ENCODE assay signal across 8 cellular contexts in the genomic region with DNA sequence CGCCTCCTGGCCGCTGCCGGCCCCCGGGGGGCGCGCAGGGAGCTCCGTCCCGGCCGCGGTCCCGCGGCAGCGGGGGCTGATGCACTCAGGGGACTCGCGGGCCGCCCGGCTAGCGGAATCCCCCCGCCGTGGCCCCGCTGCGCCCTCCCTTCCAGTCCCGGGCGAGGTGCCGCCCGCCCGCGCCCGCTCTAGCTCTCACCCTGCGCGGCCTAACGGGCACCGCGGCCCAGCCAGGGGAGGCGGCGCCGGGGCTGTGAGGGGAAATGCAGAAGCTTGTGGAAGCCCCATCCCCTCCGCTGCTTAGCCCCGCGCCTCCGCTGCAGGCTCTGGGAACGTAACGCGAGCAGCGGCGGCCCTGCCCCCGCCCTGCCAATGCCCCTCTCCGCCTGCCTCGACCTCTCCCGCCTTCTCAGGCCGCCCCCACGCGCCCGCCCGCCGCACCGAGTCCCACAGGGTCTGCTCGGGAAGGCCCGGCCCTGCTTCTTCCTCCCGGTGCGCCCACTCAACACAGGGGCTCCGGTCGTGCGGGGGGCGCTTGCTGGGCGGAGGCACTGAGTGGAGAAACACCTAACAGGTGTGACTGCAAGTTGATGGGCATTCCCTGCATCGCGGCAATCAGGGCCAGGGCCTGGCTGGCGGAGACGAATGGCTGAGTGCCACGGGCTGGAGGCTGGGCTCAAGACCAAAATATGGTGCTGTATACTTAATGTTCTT. TPM values are rescaled to one million over a fixed set of nuclear protein-coding genes. Genes with fewer than 3 reads are reported as not detected.
DNase-seq lines count a peak whose midpoint lies in the region; ATAC-seq, FAIRE-seq and TF ChIP-seq lines count a peak whose summit lies in the region.

No MANE protein-coding gene starts in this region.

- TF ChIP-seq CTCF in A549 (IDR thresholded peaks at IDR 0.05): no peak

- peak overlapping the region in 1 of 2 experiments; percentile 16; a peak in 1 of 6 replicates for H3K27ac ChIP-seq in A549

- no peak for TF ChIP-seq EP300 in A549 (IDR thresholded peaks at IDR 0.05)

- peaks cover 9% of the 10 kb centered on the region for H3K4me1 Mint-ChIP-seq in activated T-cell treated with anti-CD3 and anti-CD28 coated beads, Interleukin-2, amount 50 U/mL, for 72 hours (ENCODE audit: low read depth)

- TF ChIP-seq POLR2A in A549 (IDR thresholded peaks at IDR 0.05; ENCODE audit: low read length) (no peak), H54 (IDR thresholded peaks at IDR 0.05; ENCODE audit: low read depth, low read length) (no peak)

- peak overlapping the region; percentile 53 to 66 for H3K4me3 Mint-ChIP-seq in activated T-cell treated with anti-CD3 and anti-CD28 coated beads, Interleukin-2, amount 50 U/mL, for 72 hours

- POLR2A ChIA-PET in A549 (lab: Yijun Ruan, JAX): no interaction called here

- no peak overlapping the region for H3K27ac Mint-ChIP-seq in activated T-cell treated with anti-CD3 and anti-CD28 coated beads, Interleukin-2, amount 50 U/mL, for 72 hours

- H3K9me3 ChIP-seq in A549: no peaks in the 10 kb centered on the region

- peaks cover 8% of the 10 kb centered on the region; the same call in 1 of the 3 replicates for H3K4me1 ChIP-seq in A549

- CTCF ChIA-PET in A549 (lab: Yijun Ruan, JAX): no interaction called here

- H3K27me3 Mint-ChIP-seq in activated T-cell treated with anti-CD3 and anti-CD28 coated beads, Interleukin-2, amount 50 U/mL, for 72 hours (ENCODE audit: low read depth): peaks cover 61% of the 10 kb centered on the region

- H3K4me2 ChIP-seq in A549: peak overlapping the region; percentile 90

- WGBS in A549 (ENCODE audit: missing lambda C conversion rate): 16% methylated on average over 24 of the region's 71 CpGs

- no peak for DNase-seq in A549 (ENCODE audit: low read depth in 1 of 2, low spot score in 1 of 2)
- peak; percentile 1 to 3 for DNase-seq in activated T-cell treated with anti-CD3 and anti-CD28 coated beads, Interleukin-2, amount 50 U/mL, for 72 hours
- DNase-seq in hepatic stellate cell (ENCODE audit: low spot score): peak; percentile 5
- peak; percentile 56 for DNase-seq in sciatic nerve (ENCODE audit: low spot score)
- no peak for DNase-seq in H54 (ENCODE audit: insufficient read length, low spot score)
- no peak for DNase-seq in NCI-H2196 (lab: John Stamatoyannopoulos, UW; ENCODE audit: unreplicated experiment)

- H3K4me3 ChIP-seq in A549: peak overlapping the region; percentile 44

- intact Hi-C loops in sciatic nerve (cut with DNase I): no loop called here

- TF ChIP-seq RAD21 in A549 (conservative IDR thresholded peaks at IDR 0.05 in 1 of 2, IDR thresholded peaks at IDR 0.05 in 1 of 2): no peak

- FAIRE-seq in A549 (lab: Jason Lieb, UNC) (no peak), H54 (lab: Jason Lieb, UNC) (no peak)

- ATAC-seq in A549: peak; percentile 62 to 65
- peak; percentile 39 for ATAC-seq in GM21423 (IDR thresholded peaks at IDR 0.05; ENCODE audit: unreplicated experiment)
- peak; percentile 32 to 40 for ATAC-seq in activated T-cell treated with anti-CD3 and anti-CD28 coated beads, Interleukin-2, amount 50 U/mL, for 72 hours (replicated peaks in 1 of 2)
- peak; percentile 44 for ATAC-seq in sciatic nerve
- ATAC-seq in HG03571 (IDR thresholded peaks at IDR 0.05; ENCODE audit: unreplicated experiment): no peak

- H3K36me3 Mint-ChIP-seq in activated T-cell treated with anti-CD3 and anti-CD28 coated beads, Interleukin-2, amount 50 U/mL, for 72 hours (ENCODE audit: insufficient read depth in 2 of 2): no peaks in the 10 kb centered on the region

- H3K9me3 Mint-ChIP-seq in activated T-cell treated with anti-CD3 and anti-CD28 coated beads, Interleukin-2, amount 50 U/mL, for 72 hours: no peaks in the 10 kb centered on the region

TF ChIP-seq in A549, 52 proteins besides CTCF, POLR2A, EP300 and RAD21:
- TF ChIP-seq ESRRA (IDR thresholded peaks at IDR 0.05; ENCODE audit: borderline replicate concordance, low read length) (no peak), NR3C1 (IDR thresholded peaks at IDR 0.05) (no peak), CBX2 (IDR thresholded peaks at IDR 0.05; ENCODE audit: borderline replicate concordance, low read depth) (no peak), NFE2L2 (conservative IDR thresholded peaks at IDR 0.05; ENCODE audit: low read length) (no peak), HOXB13 (CRISPR knock-in tag; IDR thresholded peaks at IDR 0.05; ENCODE audit: low read depth) (no peak), POLR2AphosphoS2 (conservative IDR thresholded peaks at IDR 0.05; ENCODE audit: low read length) (no peak), ZFP36 (IDR thresholded peaks at IDR 0.05; ENCODE audit: borderline replicate concordance, partially characterized antibody) (no peak), TP53 (CRISPR knock-in tag; IDR thresholded peaks at IDR 0.05) (no peak)
- TF ChIP-seq, protein P1, sequence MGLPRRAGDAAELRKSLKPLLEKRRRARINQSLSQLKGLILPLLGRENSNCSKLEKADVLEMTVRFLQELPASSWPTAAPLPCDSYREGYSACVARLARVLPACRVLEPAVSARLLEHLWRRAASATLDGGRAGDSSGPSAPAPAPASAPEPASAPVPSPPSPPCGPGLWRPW (IDR thresholded peaks at IDR 0.05): no peak

RNA-seq across cellular contexts. Expression of a gene that starts 0.4 kb away (rescaled TPM):
- not detected in 2 replicates for polyA plus RNA-seq in A549 (2011; rRNA removed)
- not detected in 2 replicates for polyA plus RNA-seq in A549 (2012; cell fraction: cytosol; rRNA removed)
- not detected in 2 replicates for polyA plus RNA-seq in A549 (2012; cell fraction: nucleus; rRNA removed)
- not detected in 3 replicates for polyA plus RNA-seq in A549 (2017; fragmentation: RNase III; extraction: RNeasy Plus Mini Kit Qiagen cat#74134 plus additional on column Dnase treatment)
- polyA minus RNA-seq in A549 (2011; rRNA and poly(A)+ RNA removed): not detected in 2 replicates
- not detected for total RNA-seq in activated T-cell treated with anti-CD3 and anti-CD28 coated beads, Interleukin-2, amount 50 U/mL, for 72 hours
- total RNA-seq in sciatic nerve: 0.27 TPM

Comparison
In these comparisons a context has a peak if more than half of its experiments do, and no peak if none do; other contexts are left out.
1. DNase-seq: peak in activated T-cell treated with anti-CD3 and anti-CD28 coated beads, Interleukin-2, amount 50 U/mL, for 72 hours (2 of 2), hepatic stellate cell (single experiment) and sciatic nerve (single experiment); none in A549 (0 of 2), H54 (single experiment) and NCI-H2196 (single experiment).